9 cellular contexts compared by ENCODE assay signal in genomic region chr4:41538017-41538733, GRCh38. TPM values are rescaled to one million over a fixed set of nuclear protein-coding genes. Genes with fewer than 3 reads are reported as not detected.
DNase-seq lines count a peak whose midpoint lies in the region; ATAC-seq, FAIRE-seq and TF ChIP-seq lines count a peak whose summit lies in the region.
"Had no signal": no experiment of that assay in that cellular context is flagged by ENCODE, and none has a peak within 500 bp of the region (broad histone marks: within the 10 kb centered on the region; RNA-seq: fewer than 3 reads in every experiment).

LIMCH1 (plus strand) TSS chr4:41538157; CDS start chr4:41605996, 67,839 bp downstream.

- TF ChIP-seq POLR2A in upper lobe of left lung (IDR thresholded peaks at IDR 0.05), result no peak

- H3K9ac ChIP-seq in fibroblast of lung (ENCODE audit: insufficient read depth, low read length), result no peak within 1 kb of the TSS

- FAIRE-seq in GM19239 (lab: Jason Lieb, UNC), result no peak

- H3K4me1 ChIP-seq in fibroblast of lung (ENCODE audit: control insufficient read depth, extremely low read depth, insufficient read depth, low read length) (no peaks in the 10 kb centered on the region), upper lobe of left lung (peaks cover 11 to 48% (median 22%) of the 10 kb centered on the region in 4 donors)

- no peaks in the 10 kb centered on the region for H3K79me2 ChIP-seq in fibroblast of lung (ENCODE audit: control insufficient read depth, insufficient read depth, low read length)

- no peaks in the 10 kb centered on the region for H4K20me1 ChIP-seq in fibroblast of lung (ENCODE audit: control insufficient read depth, extremely low read depth, insufficient read depth, low read length)

- no peak within 1 kb of the TSS for H3K4me3 ChIP-seq in fibroblast of lung (replicated peaks in 1 of 4; ENCODE audit: control extremely low read depth in 1 of 4, insufficient read depth in 1 of 4, low read depth in 3 of 4, low read length in 4 of 4)
- H3K4me3 ChIP-seq in upper lobe of left lung, result peak within 1 kb of the TSS in 3 of 4 donors; percentile 23 to 40 (median 31)

- H3K9me3 ChIP-seq in fibroblast of lung (ENCODE audit: control insufficient read depth, insufficient read depth, low read depth, low read length) (no peaks in the 10 kb centered on the region), upper lobe of left lung (no peaks in the 10 kb centered on the region)

- TF ChIP-seq CTCF in fibroblast of lung (conservative IDR thresholded peaks at IDR 0.05 in 1 of 2, IDR thresholded peaks at IDR 0.05 in 1 of 2; ENCODE audit: low read depth in 1 of 2, low read length in 2 of 2) (no peak), upper lobe of left lung (IDR thresholded peaks at IDR 0.05) (no peak)

- H2AFZ ChIP-seq in fibroblast of lung (ENCODE audit: low read length), result no peak within 1 kb of the TSS

- H3K4me2 ChIP-seq in fibroblast of lung (ENCODE audit: extremely low read depth, insufficient read depth, low read length), result no peak within 1 kb of the TSS

- DNase-seq in NCI-H226 (peak; percentile 86), fibroblast of lung (ENCODE audit: low read depth in 2 of 2) (peak; percentile 47 to 52), mucosa of gallbladder (ENCODE audit: low spot score) (no peak), upper lobe of left lung (peak in 1 of 2 donors; percentile 39), NCI-H1105 (lab: John Stamatoyannopoulos, UW) (no peak), GM19239 (ENCODE audit: insufficient read length, low spot score) (no peak), cerebellar cortex (ENCODE audit: low spot score) (no peak)
- no peak for DNase-seq in activated CD4-positive, alpha-beta T cell treated with anti-CD3 and anti-CD28 coated beads, Interleukin-2, amount 50 U/mL, for 1 hour
- DNase-seq: stimulated activated CD4-positive, alpha-beta T cell treated with anti-CD3 and anti-CD28 coated beads, Interleukin-1b, Interleukin-23, amount 100 ng/mL, for 48 hours had no signal

- H3K27ac ChIP-seq in fibroblast of lung (ENCODE audit: insufficient read depth, low read length) (no peak within 1 kb of the TSS), upper lobe of left lung (peak within 1 kb of the TSS; percentile 57 to 86 (median 64))

- H3K27me3 ChIP-seq in fibroblast of lung (ENCODE audit: control insufficient read depth, insufficient read depth, low read length), result no peaks in the 10 kb centered on the region
- H3K27me3 ChIP-seq in upper lobe of left lung, result no peaks in the 10 kb centered on the region

- H3K36me3 ChIP-seq in fibroblast of lung (ENCODE audit: control insufficient read depth, insufficient read depth, low read length) (no peaks in the 10 kb centered on the region), upper lobe of left lung (no peaks in the 10 kb centered on the region)

- no peak for TF ChIP-seq EP300 in upper lobe of left lung (IDR thresholded peaks at IDR 0.05)

- ATAC-seq in upper lobe of left lung (ENCODE audit: low FRiP score in 2 of 2), result peak; percentile 78 to 82

- WGBS in upper lobe of left lung, 2 donors, result 29 to 45% methylated on average over 9 of the region's 9 CpGs

RNA-seq across cellular contexts. Expression of gene LIMCH1, which starts in this region (rescaled TPM):
- total RNA-seq in fibroblast of lung (2.8 and 6.2 TPM in 2 replicates), mucosa of gallbladder (90.3 TPM), upper lobe of left lung (100 to 1,000 TPM; 231 to 598 (median 331) TPM)
- polyA plus RNA-seq in fibroblast of lung, result 2.3 and 4.6 TPM in 2 replicates
- 0.83 and 2.1 TPM in 2 replicates for polyA plus RNA-seq in fibroblast of lung (2012)
- 1.3 and 4.9 TPM in 2 replicates for polyA minus RNA-seq in fibroblast of lung (ENCODE audit: low replicate concordance)

Comparison
In these comparisons a context has a peak if more than half of its experiments do, and no peak if none do; other contexts are left out.
1. RNA of gene LIMCH1 (total RNA-seq): 231 to 598 TPM in upper lobe of left lung and 90.3 TPM in mucosa of gallbladder (single experiment); 2.8 to 6.2 TPM in fibroblast of lung; every median in the first group is over 10 times any median in the second.
2. DNase-seq: peak in NCI-H226 (single experiment) and fibroblast of lung (2 of 2); none in mucosa of gallbladder (single experiment), activated CD4-positive, alpha-beta T cell treated with anti-CD3 and anti-CD28 coated beads, Interleukin-2, amount 50 U/mL, for 1 hour (single experiment), NCI-H1105 (single experiment), GM19239 (single experiment) and cerebellar cortex (single experiment).
3. H3K4me3 ChIP-seq: peak in upper lobe of left lung (3 of 4); none in fibroblast of lung (0 of 4).